16 cellular contexts compared by ENCODE assay signal in genomic region chr1:152983743-152984142, GRCh38. TPM values are rescaled to one million over a fixed set of nuclear protein-coding genes. Genes with fewer than 3 reads are reported as not detected.
"Had no signal": no experiment of that assay in that cellular context is flagged by ENCODE, and none has a peak within 500 bp of the region (broad histone marks: within the 10 kb centered on the region; RNA-seq: fewer than 3 reads in every experiment).

TSS of gene SPRR1A (plus strand) at chr1:152984081. CDS start at chr1:152985231, 1,150 bp downstream.

- FAIRE-seq: colon had no signal

- H3K36me3 Mint-ChIP-seq: immature natural killer cell; stimulated activated effector memory CD8-positive, alpha-beta T cell treated with anti-CD3 and anti-CD28 coated beads, Interleukin-12 subunit alpha, Interleukin-12 subunit beta, amount 100 ng/mL, for 72 hours had no signal

- DNase-seq: activated CD8-positive, alpha-beta memory T cell treated with anti-CD3 and anti-CD28 coated beads, Interleukin-2, amount 50 U/mL, for 4 hours; activated CD8-positive, alpha-beta T cell treated with anti-CD3 and anti-CD28 coated beads for 36 hours; aorta; immature natural killer cell; left colon; mucosa of descending colon; naive thymus-derived CD8-positive, alpha-beta T cell; posterior cingulate gyrus; right cardiac atrium had no signal

- ATAC-seq: activated CD8-positive, alpha-beta T cell treated with anti-CD3 and anti-CD28 coated beads for 36 hours; left colon; mucosa of descending colon; naive thymus-derived CD8-positive, alpha-beta T cell; right cardiac atrium; stimulated activated effector memory CD8-positive, alpha-beta T cell treated with anti-CD3 and anti-CD28 coated beads, Interleukin-12 subunit alpha, Interleukin-12 subunit beta, amount 100 ng/mL, for 72 hours had no signal

- H3K27ac Mint-ChIP-seq: activated CD8-positive, alpha-beta T cell treated with anti-CD3 and anti-CD28 coated beads for 36 hours; immature natural killer cell; stimulated activated effector memory CD8-positive, alpha-beta T cell treated with anti-CD3 and anti-CD28 coated beads, Interleukin-12 subunit alpha, Interleukin-12 subunit beta, amount 100 ng/mL, for 72 hours; T-helper 2 cell treated with Interferon-gamma antibody and Interleukin-4, amounts not matched to agents 5 μg/mL and 100 μg/mL, for 36 hours had no signal

- H3K4me1 Mint-ChIP-seq: immature natural killer cell; naive thymus-derived CD8-positive, alpha-beta T cell; stimulated activated effector memory CD8-positive, alpha-beta T cell treated with anti-CD3 and anti-CD28 coated beads, Interleukin-12 subunit alpha, Interleukin-12 subunit beta, amount 100 ng/mL, for 72 hours had no signal

- H3K9me3 Mint-ChIP-seq: activated CD8-positive, alpha-beta T cell treated with anti-CD3 and anti-CD28 coated beads for 36 hours; stimulated activated effector memory CD8-positive, alpha-beta T cell treated with anti-CD3 and anti-CD28 coated beads, Interleukin-12 subunit alpha, Interleukin-12 subunit beta, amount 100 ng/mL, for 72 hours; T-helper 2 cell treated with Interferon-gamma antibody and Interleukin-4, amounts not matched to agents 5 μg/mL and 100 μg/mL, for 36 hours had no signal

- H3K4me3 Mint-ChIP-seq: activated CD8-positive, alpha-beta T cell treated with anti-CD3 and anti-CD28 coated beads for 36 hours; immature natural killer cell; naive thymus-derived CD8-positive, alpha-beta T cell; stimulated activated effector memory CD8-positive, alpha-beta T cell treated with anti-CD3 and anti-CD28 coated beads, Interleukin-12 subunit alpha, Interleukin-12 subunit beta, amount 100 ng/mL, for 72 hours; T-helper 2 cell treated with Interferon-gamma antibody and Interleukin-4, amounts not matched to agents 5 μg/mL and 100 μg/mL, for 36 hours had no signal

RNA-seq across cellular contexts. Expression of gene SPRR1A, which starts in this region (rescaled TPM):
- total RNA-seq: activated CD8-positive, alpha-beta T cell treated with anti-CD3 and anti-CD28 coated beads for 36 hours; aorta; cardiac muscle cell; glomerular endothelial cell; left colon; mucosa of descending colon; naive thymus-derived CD8-positive, alpha-beta T cell; right cardiac atrium; smooth muscle cell; tibial nerve had no signal
- polyA plus RNA-seq: aorta; cardiac muscle cell; immature natural killer cell; naive thymus-derived CD8-positive, alpha-beta T cell; right cardiac atrium had no signal
